In the genomic region with DNA sequence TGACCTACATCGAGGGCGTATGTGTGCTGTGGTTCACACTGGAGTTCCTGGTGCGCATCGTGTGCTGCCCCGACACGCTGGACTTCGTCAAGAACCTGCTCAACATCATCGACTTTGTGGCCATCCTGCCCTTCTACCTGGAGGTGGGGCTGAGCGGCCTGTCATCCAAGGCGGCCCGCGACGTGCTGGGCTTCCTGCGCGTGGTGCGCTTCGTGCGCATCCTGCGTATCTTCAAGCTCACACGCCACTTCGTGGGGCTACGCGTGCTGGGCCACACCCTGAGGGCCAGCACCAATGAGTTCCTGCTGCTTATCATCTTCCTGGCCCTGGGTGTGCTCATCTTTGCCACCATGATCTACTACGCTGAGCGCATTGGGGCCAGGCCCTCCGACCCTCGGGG, we compare ENCODE assay signal across 8 cellular contexts.
"Had no signal": no experiment of that assay in that cellular context is flagged by ENCODE, and none has a peak within 500 bp of the region (broad histone marks: within the 10 kb centered on the region; RNA-seq: fewer than 3 reads in every experiment).

No MANE protein-coding gene starts in this region.

- H2AFZ ChIP-seq: GM23338 had no signal

- H3K9me3 ChIP-seq: HAP-1 had no signal

- H3K27ac Mint-ChIP-seq: GM23338, HFFc6 had no signal

- H3K9me3 Mint-ChIP-seq: GM23338, HFFc6 had no signal

- H3K4me3 Mint-ChIP-seq: GM23338, HFFc6 had no signal

- H3K4me1 ChIP-seq: HAP-1 had no signal

- H3K4me2 ChIP-seq: GM23338 had no signal

- ATAC-seq: HCT116 had no signal

- H3K4me3 ChIP-seq: GM23338, HAP-1 had no signal

- FAIRE-seq: HTR-8/SVneo had no signal

- DNase-seq: H7, HFFc6, IMR-90, KBM-7 had no signal
